Comparison of ENCODE assay signal across 7 cellular contexts in genomic region chr11:20360650-20361049, GRCh38. TPM values are rescaled to one million over a fixed set of nuclear protein-coding genes. Genes with fewer than 3 reads are reported as not detected.
A peak's percentile ranks its signal among the peaks of the same experiment; 100 is the strongest.
DNase-seq lines count a peak whose midpoint lies in the region; FAIRE-seq and TF ChIP-seq lines count a peak whose summit lies in the region.

No MANE protein-coding gene starts in this region.

- no peaks in the 10 kb centered on the region for H3K36me3 ChIP-seq in HEK293 (ENCODE audit: control insufficient read depth in 2 of 2, insufficient read depth in 1 of 2, low read length in 2 of 2)
- H3K36me3 ChIP-seq in small intestine (ENCODE audit: control insufficient read depth in 2 of 2, insufficient read depth in 2 of 2, low read length in 2 of 2): no peaks in the 10 kb centered on the region

- H3K18ac ChIP-seq in H9 (ENCODE audit: insufficient read length, low read depth, low read length): no peak overlapping the region

- H2BK120ac ChIP-seq in H9 (ENCODE audit: low read depth, low read length, poor library complexity, severe bottlenecking): no peak overlapping the region

- 36 to 55% (median 46%) methylated on average over 7 of the region's 7 CpGs for WGBS in small intestine, 3 donors
- WGBS in H9 (ENCODE audit: extremely low coverage, insufficient read length, low lambda C conversion rate): no CpG with 5 or more reads among the region's 7 CpGs

- POLR2A ChIA-PET in HEK293 (lab: Yijun Ruan, JAX): no interaction called here

- H3K23me2 ChIP-seq in H9 (ENCODE audit: insufficient read length, low read depth, low read length, poor library complexity, severe bottlenecking): peaks cover 7% of the 10 kb centered on the region

- no peak overlapping the region for H3K9ac ChIP-seq in H9 (ENCODE audit: extremely low read depth, insufficient read length, low read length)

- H3K4me1 ChIP-seq in HEK293 (ENCODE audit: control insufficient read depth, insufficient read depth, low read length) (no peaks in the 10 kb centered on the region), small intestine (ENCODE audit: control insufficient read depth in 2 of 2, insufficient read depth in 1 of 2, low read depth in 1 of 2, low read length in 1 of 2) (peaks cover 5 to 8% of the 10 kb centered on the region in 2 donors), H9 (ENCODE audit: insufficient read depth, low read length) (no peaks in the 10 kb centered on the region; the same call in 1 of the 2 replicates)

- H3K27me3 Mint-ChIP-seq in H9 (ENCODE audit: low read depth) (peaks cover 41% of the 10 kb centered on the region), endothelial cell (ENCODE audit: unreplicated experiment) (no peaks in the 10 kb centered on the region)

- H3K56ac ChIP-seq in H9 (ENCODE audit: insufficient read length, low read depth, low read length): no peak overlapping the region

- no peaks in the 10 kb centered on the region for H4K20me1 ChIP-seq in H9 (ENCODE audit: control insufficient read depth, insufficient read depth, insufficient read length)

- H4K8ac ChIP-seq in H9 (replicated peaks; ENCODE audit: insufficient read length, low read depth, low read length): no peak overlapping the region

- no peak overlapping the region for H3K14ac ChIP-seq in H9 (ENCODE audit: insufficient read depth, low read length)

- no peak overlapping the region for H3K23ac ChIP-seq in H9 (ENCODE audit: insufficient read length, low read depth, low read length)

- CTCF ChIA-PET in HEK293 (lab: Yijun Ruan, JAX): interaction anchor here (0.7 kb wide), 2 partner anchors 90 to 232 kb away, joined by 3 read pairs; no protein-coding TSS in a partner anchor

- peaks cover 0 to 4% (median 1%) of the 10 kb centered on the region in 3 experiments; a peak in 2 of 7 replicates for H3K36me3 Mint-ChIP-seq in H9 (ENCODE audit: insufficient read depth in 1 of 3, low read depth in 3 of 3)
- H3K36me3 Mint-ChIP-seq in endothelial cell (ENCODE audit: low read depth, unreplicated experiment): no peaks in the 10 kb centered on the region

- no peak overlapping the region for H2BK15ac ChIP-seq in H9 (ENCODE audit: low read depth, low read length)

- H3K9me3 Mint-ChIP-seq in H9: peaks cover 0 to 2% of the 10 kb centered on the region in 2 experiments; a peak in 1 of 5 replicates
- H3K9me3 Mint-ChIP-seq in endothelial cell (ENCODE audit: unreplicated experiment): no peaks in the 10 kb centered on the region

- H2AK5ac ChIP-seq in H9 (ENCODE audit: insufficient read length, low read length): no peak overlapping the region

- H2BK12ac ChIP-seq in H9 (ENCODE audit: insufficient read length, low read depth, low read length): no peak overlapping the region

- no peaks in the 10 kb centered on the region for H3K79me1 ChIP-seq in H9 (ENCODE audit: insufficient read depth, low read depth, low read length, poor library complexity, severe bottlenecking)

- DNase-seq in NCI-H226 (peak; percentile 50), astrocyte of the hippocampus (ENCODE audit: low read depth, low spot score) (peak; percentile 20), small intestine (peak; percentile 92), H9 (no peak), cerebellum (ENCODE audit: low spot score) (no peak), endothelial cell (ENCODE audit: low spot score) (no peak)

- H2AFZ ChIP-seq in H9 (ENCODE audit: low read length): no peak overlapping the region

- no peak overlapping the region for H3K4ac ChIP-seq in H9 (ENCODE audit: low read depth, low read length)

- no peak overlapping the region for H4K91ac ChIP-seq in H9 (ENCODE audit: insufficient read length, low read depth, low read length)

- H4K5ac ChIP-seq in H9 (ENCODE audit: insufficient read length, low read depth, low read length): no peak overlapping the region

- H3K27ac Mint-ChIP-seq in H9: no peak overlapping the region
- H3K27ac Mint-ChIP-seq in endothelial cell (ENCODE audit: unreplicated experiment): no peak overlapping the region

- no peak overlapping the region for H3K4me3 Mint-ChIP-seq in H9
- no peak overlapping the region for H3K4me3 Mint-ChIP-seq in endothelial cell (ENCODE audit: unreplicated experiment)

- H3K9me3 ChIP-seq in HEK293 (ENCODE audit: control insufficient read depth, insufficient read depth, low read depth, low read length) (no peaks in the 10 kb centered on the region), small intestine (ENCODE audit: control insufficient read depth, low read depth) (no peaks in the 10 kb centered on the region), H9 (ENCODE audit: control insufficient read depth, low read depth, low read length) (no peaks in the 10 kb centered on the region)

- no peak for TF ChIP-seq CTCF in HEK293 (tag by site-specific recombination; IDR thresholded peaks at IDR 0.05)
- no peak for TF ChIP-seq CTCF in H9 (conservative IDR thresholded peaks at IDR 0.05)
- TF ChIP-seq CTCF in endothelial cell (IDR thresholded peaks at IDR 0.05; ENCODE audit: unreplicated experiment): no peak

- H3K27me3 ChIP-seq in small intestine (ENCODE audit: control insufficient read depth in 2 of 2, insufficient read depth in 2 of 2, low read length in 2 of 2) (no peaks in the 10 kb centered on the region), H9 (ENCODE audit: insufficient read depth, low read length) (peaks cover 9% of the 10 kb centered on the region; the same call in 1 of the 2 replicates)

- H2BK20ac ChIP-seq in H9 (ENCODE audit: low read depth, low read length, poor library complexity, severe bottlenecking): no peak overlapping the region

- no peak overlapping the region for H3K27ac ChIP-seq in HEK293 (ENCODE audit: extremely low read depth, low read depth, low read length)
- H3K27ac ChIP-seq in small intestine (ENCODE audit: low read depth in 1 of 2, low read length in 1 of 2): peak overlapping the region; percentile 53 to 85
- no peak overlapping the region for H3K27ac ChIP-seq in H9 (ENCODE audit: insufficient read length, low read depth, low read length)

- H3T11ph ChIP-seq in H9 (ENCODE audit: low read length): no peak overlapping the region

- H3K4me3 ChIP-seq in HEK293 (ENCODE audit: low read depth, low read length) (no peak overlapping the region), small intestine (ENCODE audit: low read depth in 1 of 2, low read length in 2 of 2) (no peak overlapping the region)

- no peak overlapping the region for H2BK5ac ChIP-seq in H9 (ENCODE audit: insufficient read length, low read length)

- H3K4me1 Mint-ChIP-seq in H9 (peaks cover 7 to 13% of the 10 kb centered on the region in 2 experiments; a peak in 3 of 4 replicates), endothelial cell (ENCODE audit: unreplicated experiment) (peaks cover 26% of the 10 kb centered on the region)

- no peaks in the 10 kb centered on the region for H3K79me2 ChIP-seq in H9 (ENCODE audit: insufficient read depth, low read length)

- H3K4me2 ChIP-seq in H9 (ENCODE audit: insufficient read depth, insufficient read length, low read length): no peak overlapping the region

- no peak for FAIRE-seq in small intestine (lab: Jason Lieb, UNC)

TF ChIP-seq in HEK293, 187 proteins besides CTCF, POLR2A, EP300 and RAD21:
- TF ChIP-seq PRDM1 (tag by site-specific recombination; IDR thresholded peaks at IDR 0.05): peak; percentile 88
- no peak for TF ChIP-seq ZNF707 (tag by site-specific recombination; IDR thresholded peaks at IDR 0.05)
- TF ChIP-seq BCL11B (tag by site-specific recombination; IDR thresholded peaks at IDR 0.05; ENCODE audit: low read depth): no peak
- no peak for TF ChIP-seq ZNF341 (tag by site-specific recombination; IDR thresholded peaks at IDR 0.05; ENCODE audit: low read depth)
- TF ChIP-seq ZNF214 (tag by site-specific recombination; IDR thresholded peaks at IDR 0.05; ENCODE audit: borderline replicate concordance): no peak
- no peak for TF ChIP-seq KLF17 (tag by site-specific recombination; IDR thresholded peaks at IDR 0.05)
- TF ChIP-seq GFI1B (tag by site-specific recombination; IDR thresholded peaks at IDR 0.05): no peak

RNA-seq across cellular contexts. Expression of gene HTATIP2, which starts 2.9 kb away (rescaled TPM):
- 100 to 1,000 TPM in 2 of 3 donors, 10 to 100 TPM in 1; 96.2 to 309 (median 247) TPM for polyA plus RNA-seq in small intestine
- total RNA-seq in H9 (2021) (32.8 and 33.6 TPM in 2 replicates), cerebellum (0.91 TPM), endothelial cell (ENCODE audit: unreplicated experiment) (18.1 TPM)

RNA-seq across cellular contexts. Expression of gene PRMT3, which starts 26.9 kb away (rescaled TPM):
- 10 to 100 TPM in 1 of 3 donors, 1 to 10 TPM in 2; 9.2 to 10.8 (median 9.2) TPM for polyA plus RNA-seq in small intestine
- total RNA-seq in H9 (2021) (22.0 and 22.6 TPM in 2 replicates), cerebellum (21.2 TPM), endothelial cell (ENCODE audit: unreplicated experiment) (5.4 TPM)

Comparison
In these comparisons a context has a peak if more than half of its experiments do, and no peak if none do; other contexts are left out.
1. H3K27ac ChIP-seq: peak in small intestine (2 of 2); none in HEK293 (single experiment) and H9 (single experiment).
2. DNase-seq: peak in NCI-H226 (single experiment), astrocyte of the hippocampus (single experiment) and small intestine (single experiment); none in H9 (single experiment), cerebellum (single experiment) and endothelial cell (single experiment).